34 cellular contexts compared by ENCODE assay signal in genomic region chr2:4670331-4670730, GRCh38.
"Had no signal": no experiment of that assay in that cellular context is flagged by ENCODE, and none has a peak within 500 bp of the region (broad histone marks: within the 10 kb centered on the region; RNA-seq: fewer than 3 reads in every experiment).

No MANE protein-coding gene starts in this region.

- H3K9me3 Mint-ChIP-seq: neural progenitor cell had no signal

- H3K4me1 ChIP-seq: left lung, lower lobe of right lung, neural progenitor cell, pancreas, prostate gland, spleen, testis, thyroid gland, transverse colon, upper lobe of right lung had no signal

- H3K4me1 Mint-ChIP-seq: nephron progenitor cell; neural progenitor cell; stimulated activated naive CD8-positive, alpha-beta T cell treated with anti-CD3 and anti-CD28 coated beads, Interleukin-15, amount 100 ng/mL, for 72 hours had no signal

- ATAC-seq: left colon; left lung; lower lobe of right lung; natural killer cell; pancreas; right cardiac atrium; sciatic nerve; stimulated activated memory B cell treated with anti-CD40 and anti-IgM and Interleukin-4, amounts not matched to agents 10 μg/mL and 1 μg/mL and 100 μg/mL, for 72 hours; stimulated activated naive CD8-positive, alpha-beta T cell treated with anti-CD3 and anti-CD28 coated beads, Interleukin-15, amount 100 ng/mL, for 72 hours; upper lobe of right lung had no signal

- H3K36me3 Mint-ChIP-seq: immature natural killer cell; naive B cell; neural progenitor cell; stimulated activated memory B cell treated with anti-CD40 and anti-IgM and Interleukin-4, amounts not matched to agents 10 μg/mL and 1 μg/mL and 100 μg/mL, for 72 hours had no signal

- H3K27ac Mint-ChIP-seq: immature natural killer cell; naive B cell; natural killer cell; nephron progenitor cell; neural progenitor cell; stimulated activated memory B cell treated with anti-CD40 and anti-IgM and Interleukin-4, amounts not matched to agents 10 μg/mL and 1 μg/mL and 100 μg/mL, for 72 hours; stimulated activated naive CD8-positive, alpha-beta T cell treated with anti-CD3 and anti-CD28 coated beads, Interleukin-15, amount 100 ng/mL, for 72 hours had no signal

- H2AFZ ChIP-seq: neural progenitor cell had no signal

- H3K27me3 ChIP-seq: left lung, neural progenitor cell, neutrophil, pancreas, spleen, testis, thyroid gland, transverse colon, upper lobe of right lung had no signal

- H3K27me3 Mint-ChIP-seq: naive B cell; stimulated activated memory B cell treated with anti-CD40 and anti-IgM and Interleukin-4, amounts not matched to agents 10 μg/mL and 1 μg/mL and 100 μg/mL, for 72 hours; stimulated activated naive CD8-positive, alpha-beta T cell treated with anti-CD3 and anti-CD28 coated beads, Interleukin-15, amount 100 ng/mL, for 72 hours had no signal

- H3K9me3 ChIP-seq: left lung, lower lobe of right lung, neutrophil, pancreas, prostate gland, testis, thyroid gland, upper lobe of right lung had no signal

- H3K36me3 ChIP-seq: left lung, lower lobe of right lung, neural progenitor cell, neutrophil, pancreas, prostate gland, spleen, thyroid gland, transverse colon, upper lobe of right lung had no signal

- H3K27ac ChIP-seq: left lung, lower lobe of right lung, neural progenitor cell, neutrophil, pancreas, prostate gland, skin epidermis, spleen, testis, thyroid gland, transverse colon, upper lobe of right lung had no signal

- H3K4me3 ChIP-seq: left lung, lower lobe of right lung, neural progenitor cell, pancreas, prostate gland, skin epidermis, spleen, testis, thyroid gland, transverse colon, upper lobe of right lung had no signal

- H3K9ac ChIP-seq: neural progenitor cell had no signal

- H3K4me3 Mint-ChIP-seq: immature natural killer cell; naive B cell; natural killer cell; nephron progenitor cell; neural progenitor cell; stimulated activated memory B cell treated with anti-CD40 and anti-IgM and Interleukin-4, amounts not matched to agents 10 μg/mL and 1 μg/mL and 100 μg/mL, for 72 hours; stimulated activated naive CD8-positive, alpha-beta T cell treated with anti-CD3 and anti-CD28 coated beads, Interleukin-15, amount 100 ng/mL, for 72 hours had no signal

- FAIRE-seq: islet of Langerhans, kidney, pancreas, urothelium cell line had no signal

- DNase-seq: head of caudate nucleus; hippocampal formation; immature natural killer cell; kidney; left colon; left lung; lower lobe of right lung; mammary epithelial cell; mesenchymal stem cell; naive B cell; natural killer cell; nephron progenitor cell; occipital lobe; pancreas; posterior cingulate gyrus; retina; right cardiac atrium; spleen; stimulated activated CD4-positive, alpha-beta T cell treated with anti-CD3 and anti-CD28 coated beads, Interleukin-4, amount 100 ng/mL, for 24 hours; stimulated activated naive CD4-positive, alpha-beta T cell treated with Interleukin-2 at 50 U/mL for 16 hours; stimulated activated naive CD8-positive, alpha-beta T cell treated with anti-CD3 and anti-CD28 coated beads, Interleukin-15, amount 100 ng/mL, for 72 hours; substantia nigra; testis; thyroid gland; transverse colon; upper lobe of right lung had no signal

- H3K4me2 ChIP-seq: neural progenitor cell had no signal
